8 cellular contexts compared by ENCODE assay signal in the genomic region with DNA sequence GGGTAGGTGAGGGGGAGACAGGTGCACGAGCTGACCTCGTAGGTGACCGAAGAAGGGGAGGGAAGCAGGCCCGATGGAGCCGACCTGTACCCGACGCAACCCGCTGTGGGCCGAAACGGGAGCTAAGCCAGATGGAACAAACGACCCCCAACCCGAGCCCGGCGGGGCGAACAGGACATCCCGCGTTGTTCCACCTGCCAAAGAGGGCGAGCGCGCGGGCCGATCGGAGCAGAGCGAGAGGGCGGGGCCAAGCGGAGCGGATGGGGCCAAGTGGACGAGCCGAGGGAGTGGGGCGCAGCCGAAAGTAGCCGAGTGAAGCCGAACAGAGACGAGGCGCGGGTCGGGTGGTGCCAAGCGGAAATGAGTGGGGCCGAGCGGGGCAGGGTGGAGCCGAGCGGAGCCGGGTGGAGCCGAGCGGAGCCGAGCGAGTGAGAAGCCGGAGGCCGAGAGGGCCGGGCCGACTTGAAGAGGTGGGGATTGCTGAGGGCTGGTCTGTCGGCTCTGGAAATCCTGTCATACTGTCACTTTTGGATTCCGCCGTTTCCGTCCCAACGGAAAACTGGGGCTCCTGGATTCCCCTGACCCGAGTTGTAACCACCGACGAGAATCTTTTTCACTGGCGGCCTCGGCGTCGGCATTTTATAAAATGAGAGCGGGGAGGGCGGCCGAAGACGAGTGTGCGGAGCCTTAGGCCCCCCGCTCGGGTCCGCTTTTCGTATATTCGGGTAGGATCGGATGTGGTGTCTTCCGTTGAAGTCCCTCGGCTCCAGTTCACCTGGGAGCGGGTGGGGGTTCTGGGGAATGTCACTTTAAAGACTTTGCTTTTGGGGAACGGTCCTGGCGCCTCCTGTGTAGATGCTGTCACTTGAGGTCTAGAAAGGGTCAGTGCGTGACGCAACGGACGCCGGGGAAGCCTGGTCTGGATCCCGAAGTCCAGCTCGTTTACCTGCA. TPM values are rescaled to one million over a fixed set of nuclear protein-coding genes. Genes with fewer than 3 reads are reported as not detected.
DNase-seq lines count a peak whose midpoint lies in the region; ATAC-seq lines count a peak whose summit lies in the region.

No MANE protein-coding gene starts in this region.

- H3K36me3 Mint-ChIP-seq in activated CD4-positive, alpha-beta T cell treated with anti-CD3 and anti-CD28 coated beads, Interleukin-2, amount 10 ng/mL, durations not matched to agents 7 days and 5 days (ENCODE audit: low read depth) = peaks cover 17% of the 10 kb centered on the region

- H3K27ac Mint-ChIP-seq in activated CD4-positive, alpha-beta T cell treated with anti-CD3 and anti-CD28 coated beads, Interleukin-2, amount 10 ng/mL, durations not matched to agents 7 days and 5 days = peak overlapping the region; percentile 91

- ATAC-seq in HG02943 (IDR thresholded peaks at IDR 0.05; ENCODE audit: low read depth, unreplicated experiment) = peak; percentile 99

- POLR2A ChIA-PET in activated CD4-positive, alpha-beta T cell treated with anti-CD3 and anti-CD28 coated beads, Interleukin-2, amount 10 ng/mL, durations not matched to agents 7 days and 5 days (lab: Charles Lee) = interaction anchor here (0.6 kb wide), 1 partner anchor 479 kb away, joined by 3 read pairs; no protein-coding TSS in a partner anchor

- peaks cover 17% of the 10 kb centered on the region for H3K9me3 Mint-ChIP-seq in activated CD4-positive, alpha-beta T cell treated with anti-CD3 and anti-CD28 coated beads, Interleukin-2, amount 10 ng/mL, durations not matched to agents 7 days and 5 days

- peak; percentile 42 to 52 for DNase-seq in NCI-H2081 (lab: John Stamatoyannopoulos, UW)
- no peak for DNase-seq in NCI-H2081 treated with DMSO at 0.1 percent for 48 hours (lab: John Stamatoyannopoulos, UW)
- peak; percentile 9 for DNase-seq in NCI-H2107 treated with DMSO at 0.1 percent for 48 hours (lab: John Stamatoyannopoulos, UW; ENCODE audit: unreplicated experiment)
- peak; percentile 96 for DNase-seq in activated CD4-positive, alpha-beta T cell treated with anti-CD3 and anti-CD28 coated beads, Interleukin-2, amount 10 ng/mL, durations not matched to agents 7 days and 5 days
- peak; percentile 69 for DNase-seq in cortex of kidney (lab: John Stamatoyannopoulos, UW)
- peak; percentile 97 for DNase-seq in left kidney (ENCODE audit: low read depth, low spot score)
- peak; percentile 77 to 96 (median 90) for DNase-seq in stimulated activated CD4-positive, alpha-beta T cell treated with anti-CD3 and anti-CD28 coated beads, Interleukin-1b, Interleukin-23, amount 100 ng/mL, for 24 hours (ENCODE audit: low read depth in 4 of 4, low spot score in 1 of 4)

- CTCF ChIA-PET in activated CD4-positive, alpha-beta T cell treated with anti-CD3 and anti-CD28 coated beads, Interleukin-2, amount 10 ng/mL, durations not matched to agents 7 days and 5 days (lab: Charles Lee) = interaction anchor here (0.7 to 1.6 kb wide), 11 partner anchors 8 to 566 kb away, joined by 3 to 8 read pairs (median 5); partner anchors contain the start of gene SLC6A6

- H3K27me3 Mint-ChIP-seq in activated CD4-positive, alpha-beta T cell treated with anti-CD3 and anti-CD28 coated beads, Interleukin-2, amount 10 ng/mL, durations not matched to agents 7 days and 5 days = peaks cover 3% of the 10 kb centered on the region

- H3K4me1 Mint-ChIP-seq in activated CD4-positive, alpha-beta T cell treated with anti-CD3 and anti-CD28 coated beads, Interleukin-2, amount 10 ng/mL, durations not matched to agents 7 days and 5 days = peaks cover 35% of the 10 kb centered on the region

- H3K4me3 Mint-ChIP-seq in activated CD4-positive, alpha-beta T cell treated with anti-CD3 and anti-CD28 coated beads, Interleukin-2, amount 10 ng/mL, durations not matched to agents 7 days and 5 days = peak overlapping the region; percentile 85

RNA-seq across cellular contexts. Expression of gene WNT7A, which starts 15.6 kb away (rescaled TPM):
- total RNA-seq in activated CD4-positive, alpha-beta T cell treated with anti-CD3 and anti-CD28 coated beads, Interleukin-2, amount 10 ng/mL, durations not matched to agents 7 days and 5 days = under 1 TPM; 0.20 to 0.29 TPM
